Comparison of ENCODE assay signal across 7 cellular contexts in genomic region chr6:39189915-39190544, GRCh38. TPM values are rescaled to one million over a fixed set of nuclear protein-coding genes. Genes with fewer than 3 reads are reported as not detected.
A peak's percentile ranks its signal among the peaks of the same experiment; 100 is the strongest.
DNase-seq lines count a peak whose midpoint lies in the region; ATAC-seq and TF ChIP-seq lines count a peak whose summit lies in the region.

No MANE protein-coding gene starts in this region.

- peaks cover 7 to 8% of the 10 kb centered on the region in 2 donors for H3K4me1 Mint-ChIP-seq in stimulated activated naive B cell treated with anti-CD40 and anti-IgM and Interleukin-4, amounts not matched to agents 10 μg/mL and 1 μg/mL and 100 μg/mL, for 72 hours

- H3K27me3 ChIP-seq in GM06990 (replicated peaks; ENCODE audit: control insufficient read depth, insufficient read depth, low read length) (no peaks in the 10 kb centered on the region), right atrium auricular region (no peaks in the 10 kb centered on the region)

- TF ChIP-seq CTCF in GM06990 (IDR thresholded peaks at IDR 0.05; ENCODE audit: insufficient read depth, low read length, poor library complexity, severe bottlenecking) (peak; percentile 83), right atrium auricular region (IDR thresholded peaks at IDR 0.05) (peak; percentile 26 to 52)

- H3K36me3 Mint-ChIP-seq in stimulated activated naive B cell treated with anti-CD40 and anti-IgM and Interleukin-4, amounts not matched to agents 10 μg/mL and 1 μg/mL and 100 μg/mL, for 72 hours = peaks cover 14 to 27% of the 10 kb centered on the region in 2 donors

- H3K36me3 ChIP-seq in GM06990 (ENCODE audit: control insufficient read depth, insufficient read depth, low read length) (no peaks in the 10 kb centered on the region), right atrium auricular region (no peaks in the 10 kb centered on the region)

- H3K4me1 ChIP-seq in right atrium auricular region = no peaks in the 10 kb centered on the region

- H3K4me3 Mint-ChIP-seq in stimulated activated naive B cell treated with anti-CD40 and anti-IgM and Interleukin-4, amounts not matched to agents 10 μg/mL and 1 μg/mL and 100 μg/mL, for 72 hours = no peak overlapping the region

- H3K9me3 ChIP-seq in right atrium auricular region = no peaks in the 10 kb centered on the region

- peaks cover 0 to 2% of the 10 kb centered on the region in 2 donors for H3K9me3 Mint-ChIP-seq in stimulated activated naive B cell treated with anti-CD40 and anti-IgM and Interleukin-4, amounts not matched to agents 10 μg/mL and 1 μg/mL and 100 μg/mL, for 72 hours

- H3K4me3 ChIP-seq in GM06990 (replicated peaks; ENCODE audit: low read depth, low read length) = no peak overlapping the region
- no peak overlapping the region for H3K4me3 ChIP-seq in right atrium auricular region

- DNase-seq in GM06990 (ENCODE audit: extremely low read depth, insufficient read length) (no peak), UCSD-AML1 (lab: John Stamatoyannopoulos, UW; ENCODE audit: unreplicated experiment) (peak; percentile 57), right atrium auricular region (ENCODE audit: low spot score) (peak; percentile 62), NCI-H187 treated with DMSO at 0.1 percent for 48 hours (lab: John Stamatoyannopoulos, UW) (no peak)
- DNase-seq in stimulated activated naive B cell treated with anti-CD40 and anti-IgM and Interleukin-4, amounts not matched to agents 10 μg/mL and 1 μg/mL and 100 μg/mL, for 72 hours = no peak
- DNase-seq in stimulated activated naive CD4-positive, alpha-beta T cell treated with Interleukin-2 at 50 U/mL for 16 hours (lab: John Stamatoyannopoulos, UW) = no peak

- peaks cover 17 to 69% of the 10 kb centered on the region in 2 donors for H3K27me3 Mint-ChIP-seq in stimulated activated naive B cell treated with anti-CD40 and anti-IgM and Interleukin-4, amounts not matched to agents 10 μg/mL and 1 μg/mL and 100 μg/mL, for 72 hours

- peak; percentile 63 for ATAC-seq in HG03354 (IDR thresholded peaks at IDR 0.05; ENCODE audit: poor library complexity, severe bottlenecking, unreplicated experiment)
- ATAC-seq in stimulated activated naive B cell treated with anti-CD40 and anti-IgM and Interleukin-4, amounts not matched to agents 10 μg/mL and 1 μg/mL and 100 μg/mL, for 72 hours (replicated peaks) = peak; percentile 81 to 86

- no peak overlapping the region for H3K27ac Mint-ChIP-seq in stimulated activated naive B cell treated with anti-CD40 and anti-IgM and Interleukin-4, amounts not matched to agents 10 μg/mL and 1 μg/mL and 100 μg/mL, for 72 hours

- no peak overlapping the region for H3K27ac ChIP-seq in right atrium auricular region

RNA-seq across cellular contexts. Expression of gene KCNK5, which starts 39.2 kb away (rescaled TPM):
- 1 to 10 TPM; 1.1 to 2.0 TPM for total RNA-seq in right atrium auricular region

Comparison
In these comparisons a context has a peak if more than half of its experiments do, and no peak if none do; other contexts are left out.
1. DNase-seq: peak in UCSD-AML1 (single experiment) and right atrium auricular region (single experiment); none in GM06990 (single experiment), stimulated activated naive B cell treated with anti-CD40 and anti-IgM and Interleukin-4, amounts not matched to agents 10 μg/mL and 1 μg/mL and 100 μg/mL, for 72 hours (single experiment), NCI-H187 treated with DMSO at 0.1 percent for 48 hours (single experiment) and stimulated activated naive CD4-positive, alpha-beta T cell treated with Interleukin-2 at 50 U/mL for 16 hours (single experiment).